ENCODE assay signal across 11 cellular contexts in the genomic region with DNA sequence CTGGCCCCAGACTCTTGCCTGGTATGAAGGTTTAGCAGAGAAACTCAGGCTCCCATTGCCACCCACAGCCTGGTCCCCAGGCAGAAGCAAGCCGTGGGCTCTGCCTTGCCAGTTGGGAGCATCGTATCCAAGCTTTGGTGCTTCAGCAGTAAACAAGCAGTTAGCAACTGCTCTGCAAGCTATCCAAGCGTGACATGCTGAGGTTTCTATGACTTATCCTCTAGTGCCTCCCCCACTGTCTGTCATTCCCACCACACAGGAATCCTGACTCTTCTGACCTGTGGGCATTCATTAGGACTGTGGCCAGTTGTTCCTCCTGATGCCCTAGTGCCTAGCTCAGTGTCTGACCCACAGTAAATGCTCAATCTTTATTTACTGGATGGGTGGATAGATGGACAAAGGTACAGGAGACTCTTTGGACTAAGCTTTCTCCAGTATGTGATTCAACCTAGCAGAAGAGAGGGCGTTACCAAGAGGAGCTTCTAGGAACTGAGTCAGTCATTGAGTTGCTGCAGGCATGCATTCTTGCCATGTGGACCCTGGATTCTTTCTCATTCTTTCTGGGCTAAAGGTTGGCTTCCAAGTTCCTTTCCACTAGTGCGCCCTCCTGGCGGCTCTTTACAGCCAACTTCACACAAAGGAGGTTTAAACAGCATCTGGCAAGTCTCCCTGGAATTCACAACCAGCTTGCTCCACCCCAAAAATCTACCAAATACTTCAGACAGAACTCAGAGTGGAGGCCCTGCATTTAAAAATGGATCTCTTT. TPM values are rescaled to one million over a fixed set of nuclear protein-coding genes. Genes with fewer than 3 reads are reported as not detected.
DNase-seq lines count a peak whose midpoint lies in the region; ATAC-seq, FAIRE-seq and TF ChIP-seq lines count a peak whose summit lies in the region.
"Had no signal": no experiment of that assay in that cellular context is flagged by ENCODE, and none has a peak within 500 bp of the region (broad histone marks: within the 10 kb centered on the region; RNA-seq: fewer than 3 reads in every experiment).

No MANE protein-coding gene starts in this region.

- TF ChIP-seq POLR2A in H54 (IDR thresholded peaks at IDR 0.05; ENCODE audit: low read depth, low read length): no peak; the same call in 1 of the 2 replicates

- peak overlapping the region in 1 of 2 donors; percentile 53 for H3K9ac ChIP-seq in kidney (ENCODE audit: low read length in 2 of 2)

- peak overlapping the region; percentile 78 for H3K27ac ChIP-seq in ACC112 (ENCODE audit: low read depth, low read length)
- peak overlapping the region; percentile 91 to 96 for H3K27ac ChIP-seq in kidney (ENCODE audit: low read depth in 2 of 2, low read length in 2 of 2)
- H3K27ac ChIP-seq: prostate gland had no signal

- H3K27me3 ChIP-seq in ACC112 (ENCODE audit: insufficient read depth, low read length): 0 out of 2 replicates have a peak, but pooled peaks cover 2% of the 10 kb centered on the region

- peak overlapping the region; percentile 64 for H2AFZ ChIP-seq in ACC112 (ENCODE audit: low read length, unreplicated experiment)

- ATAC-seq in HG03378 (IDR thresholded peaks at IDR 0.05; ENCODE audit: unreplicated experiment) (no peak), HG03097 (IDR thresholded peaks at IDR 0.05; ENCODE audit: low FRiP score, unreplicated experiment) (no peak)

- FAIRE-seq in H54 (lab: Jason Lieb, UNC) (no peak), kidney (lab: Jason Lieb, UNC) (peak; percentile 50)

- intact Hi-C loops in kidney (cut with DNase I): no loop called here

- peak; percentile 11 for TF ChIP-seq CTCF in kidney (IDR thresholded peaks at IDR 0.05; ENCODE audit: borderline replicate concordance, extremely low read depth, insufficient read depth)

- H3K4me3 ChIP-seq in ACC112 (ENCODE audit: low read depth, low read length) (no peak overlapping the region), kidney (ENCODE audit: low read length in 2 of 2) (no peak overlapping the region)
- H3K4me3 ChIP-seq: prostate gland had no signal

- no peaks in the 10 kb centered on the region for H3K79me2 ChIP-seq in ACC112 (ENCODE audit: control insufficient read depth, insufficient read depth, low read length, unreplicated experiment)

- H3K36me3 ChIP-seq in ACC112 (ENCODE audit: insufficient read depth, low read length): no peaks in the 10 kb centered on the region
- no peaks in the 10 kb centered on the region for H3K36me3 ChIP-seq in kidney (ENCODE audit: control insufficient read depth in 1 of 2, insufficient read depth in 2 of 2, low read length in 2 of 2)
- H3K36me3 ChIP-seq: prostate gland had no signal

- no peaks in the 10 kb centered on the region for H3K9me3 ChIP-seq in kidney (ENCODE audit: control insufficient read depth in 1 of 2, low read length in 2 of 2)
- H3K9me3 ChIP-seq: prostate gland had no signal

- H3K4me1 ChIP-seq in ACC112 (ENCODE audit: control insufficient read depth, insufficient read depth, low read length, unreplicated experiment): peaks cover 62% of the 10 kb centered on the region
- H3K4me1 ChIP-seq in kidney (ENCODE audit: control insufficient read depth in 1 of 2, insufficient read depth in 1 of 2, low read depth in 1 of 2, low read length in 2 of 2): peaks cover 35 to 67% of the 10 kb centered on the region in 2 donors
- H3K4me1 ChIP-seq: prostate gland had no signal

- DNase-seq in H54 (ENCODE audit: insufficient read length, low spot score): peak; percentile 62
- peak; percentile 85 for DNase-seq in amniotic stem cell (lab: John Stamatoyannopoulos, UW)
- no peak for DNase-seq in kidney
- no peak for DNase-seq in SIG-M5 (lab: John Stamatoyannopoulos, UW)
- DNase-seq in cerebellum (ENCODE audit: low spot score): no peak
- DNase-seq: NCI-H1417 treated with DMSO at 0.1 percent for 48 hours had no signal

RNA-seq across cellular contexts. Expression of a gene that starts 40.6 kb away (rescaled TPM):
- total RNA-seq in kidney (55.6 TPM), cerebellum (40.3 TPM)
- polyA plus RNA-seq in kidney (ENCODE audit: insufficient read depth, low read depth, low replicate concordance): 54.7 TPM

RNA-seq across cellular contexts. Expression of a gene that starts 45.2 kb away (rescaled TPM):
- 28.1 TPM for total RNA-seq in kidney
- 32.4 TPM for polyA plus RNA-seq in kidney (ENCODE audit: insufficient read depth, low read depth, low replicate concordance)
- total RNA-seq in cerebellum: 0.36 TPM
- total RNA-seq: activated CD8-positive, alpha-beta memory T cell treated with anti-CD3 and anti-CD28 coated beads for 36 hours had no signal

Comparison
In these comparisons a context has a peak if more than half of its experiments do, and no peak if none do; other contexts are left out.
1. DNase-seq: peak in H54 (single experiment) and amniotic stem cell (single experiment); none in kidney (single experiment), SIG-M5 (single experiment) and cerebellum (single experiment).
2. RNA of a gene that starts 45.2 kb away (total RNA-seq): 28.1 TPM in kidney (single experiment); 0.36 TPM in cerebellum (single experiment); every median in the first group is over 10 times any median in the second.